ENCODE assay signal across 29 cellular contexts in the genomic region with DNA sequence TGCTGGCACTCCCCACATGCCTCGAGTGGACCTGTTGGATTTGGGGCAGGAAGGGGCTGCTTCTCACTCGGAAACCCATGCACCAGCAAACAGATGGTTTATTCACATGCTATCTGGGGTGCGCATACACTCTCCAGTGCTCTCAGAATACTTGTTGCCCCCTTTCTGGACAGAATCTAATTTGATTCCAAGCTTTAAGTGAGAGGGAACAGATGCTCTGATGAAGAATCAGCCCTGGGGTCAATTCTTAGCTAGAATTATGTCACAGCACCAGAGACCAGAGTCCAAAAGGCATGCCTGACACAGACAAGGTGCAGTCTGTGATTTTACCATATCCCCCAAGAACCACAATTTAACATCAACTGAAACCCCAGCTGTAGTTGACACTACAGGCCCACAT.
DNase-seq lines count a peak whose midpoint lies in the region; ATAC-seq, FAIRE-seq and TF ChIP-seq lines count a peak whose summit lies in the region.
"Had no signal": no experiment of that assay in that cellular context is flagged by ENCODE, and none has a peak within 500 bp of the region (broad histone marks: within the 10 kb centered on the region; RNA-seq: fewer than 3 reads in every experiment).

No MANE protein-coding gene starts in this region.

- no peaks in the 10 kb centered on the region for H3K36me3 ChIP-seq in spleen
- H3K36me3 ChIP-seq: BE2C, BLaER1 had no signal

- no peak overlapping the region for H3K27ac ChIP-seq in spleen
- H3K27ac ChIP-seq: BLaER1 had no signal

- no peaks in the 10 kb centered on the region for H3K9me3 Mint-ChIP-seq in activated naive CD8-positive, alpha-beta T cell treated with anti-CD3 and anti-CD28 coated beads for 36 hours
- H3K9me3 Mint-ChIP-seq: CD14-positive monocyte; CD4-positive, alpha-beta memory T cell; CD8-positive, alpha-beta memory T cell had no signal

- no peak for TF ChIP-seq POLR2A in spleen (IDR thresholded peaks at IDR 0.05)

- DNase-seq in HTR-8/SVneo (ENCODE audit: insufficient read length, low spot score) (no peak), SK-N-DZ (ENCODE audit: low spot score) (peak; percentile 38), spleen (peak; percentile 49), NCI-H69 (lab: John Stamatoyannopoulos, UW) (no peak)
- DNase-seq in central memory CD4-positive, alpha-beta T cell: no peak
- DNase-seq in activated naive CD8-positive, alpha-beta T cell treated with anti-CD3 and anti-CD28 coated beads for 36 hours: no peak
- DNase-seq: 8988T; ACHN; BE2C; C1 segment of cervical spinal cord; CD4-positive, alpha-beta memory T cell; CD4-positive, CD25-positive, alpha-beta regulatory T cell; CD8-positive, alpha-beta memory T cell; COR-L47; DMS 273 treated with DMSO at 0.1 percent for 48 hours; DMS153; DMS53; DMS79; DND-41; EL; GDM1 had no signal

- H3K4me3 Mint-ChIP-seq in activated naive CD8-positive, alpha-beta T cell treated with anti-CD3 and anti-CD28 coated beads for 36 hours: no peak overlapping the region
- H3K4me3 Mint-ChIP-seq: CD14-positive monocyte; CD4-positive, alpha-beta memory T cell; CD4-positive, CD25-positive, alpha-beta regulatory T cell; CD8-positive, alpha-beta memory T cell had no signal

- intact Hi-C loops in spleen (cut with DNase I; ENCODE audit: low total_unique reads): no loop called here

- no peaks in the 10 kb centered on the region for H3K36me3 Mint-ChIP-seq in activated naive CD8-positive, alpha-beta T cell treated with anti-CD3 and anti-CD28 coated beads for 36 hours
- H3K36me3 Mint-ChIP-seq: CD14-positive monocyte; CD4-positive, alpha-beta memory T cell; CD4-positive, CD25-positive, alpha-beta regulatory T cell; CD8-positive, alpha-beta memory T cell had no signal

- no peaks in the 10 kb centered on the region for H3K4me1 Mint-ChIP-seq in activated naive CD8-positive, alpha-beta T cell treated with anti-CD3 and anti-CD28 coated beads for 36 hours
- H3K4me1 Mint-ChIP-seq: CD4-positive, CD25-positive, alpha-beta regulatory T cell; CD8-positive, alpha-beta memory T cell had no signal

- peak; percentile 91 for FAIRE-seq in HTR-8/SVneo (lab: Jason Lieb, UNC)
- FAIRE-seq: A204.1, GM12878, GM12892, GM18507 had no signal

- H3K27me3 Mint-ChIP-seq in activated naive CD8-positive, alpha-beta T cell treated with anti-CD3 and anti-CD28 coated beads for 36 hours: no peaks in the 10 kb centered on the region

- no peaks in the 10 kb centered on the region for H3K27me3 ChIP-seq in spleen (replicated peaks in 1 of 7)
- H3K27me3 ChIP-seq: BE2C, BLaER1 had no signal

- no peak overlapping the region for H3K4me3 ChIP-seq in spleen
- H3K4me3 ChIP-seq: BLaER1, GM12878 had no signal

- no peaks in the 10 kb centered on the region for H3K9me3 ChIP-seq in spleen
- H3K9me3 ChIP-seq: BE2C, BLaER1 had no signal

- H3K27ac Mint-ChIP-seq in activated naive CD8-positive, alpha-beta T cell treated with anti-CD3 and anti-CD28 coated beads for 36 hours: no peak overlapping the region
- H3K27ac Mint-ChIP-seq: CD14-positive monocyte; CD4-positive, alpha-beta memory T cell; CD4-positive, CD25-positive, alpha-beta regulatory T cell; CD8-positive, alpha-beta memory T cell had no signal

- ATAC-seq in SK-N-SH treated with all-trans-retinoic acid at 6 μM for 48 hours (no peak; the same call in 2 of the 3 replicates), HG03342 (IDR thresholded peaks at IDR 0.05; ENCODE audit: unreplicated experiment) (no peak)
- ATAC-seq: GM12878 had no signal

- no peaks in the 10 kb centered on the region for H3K4me1 ChIP-seq in spleen
- H3K4me1 ChIP-seq: BLaER1 had no signal

- WGBS in spleen, 5 donors: 80 to 88% (median 84%) methylated on average over 3 of the region's 3 CpGs

- no peak for TF ChIP-seq CTCF in spleen (IDR thresholded peaks at IDR 0.05 in 8 of 11, conservative IDR thresholded peaks at IDR 0.05 in 3 of 11)

TF ChIP-seq in SK-N-SH treated with all-trans-retinoic acid at 6 μM for 48 hours, 23 proteins besides CTCF, POLR2A, EP300 and RAD21:
- TF ChIP-seq ZNF70 (CRISPR knock-in tag; IDR thresholded peaks at IDR 0.05) (peak; percentile 88), TCF4 (CRISPR knock-in tag; IDR thresholded peaks at IDR 0.05; ENCODE audit: borderline replicate concordance) (peak; percentile 79; the same call in 1 of the 2 replicates), ZFP30 (CRISPR knock-in tag; IDR thresholded peaks at IDR 0.05) (no peak), SNAI2 (CRISPR knock-in tag; IDR thresholded peaks at IDR 0.05) (no peak), ZNF565 (CRISPR knock-in tag; conservative IDR thresholded peaks at IDR 0.05; ENCODE audit: low read depth) (no peak), ESRRG (CRISPR knock-in tag; IDR thresholded peaks at IDR 0.05) (no peak)
- TF ChIP-seq, protein P1, sequence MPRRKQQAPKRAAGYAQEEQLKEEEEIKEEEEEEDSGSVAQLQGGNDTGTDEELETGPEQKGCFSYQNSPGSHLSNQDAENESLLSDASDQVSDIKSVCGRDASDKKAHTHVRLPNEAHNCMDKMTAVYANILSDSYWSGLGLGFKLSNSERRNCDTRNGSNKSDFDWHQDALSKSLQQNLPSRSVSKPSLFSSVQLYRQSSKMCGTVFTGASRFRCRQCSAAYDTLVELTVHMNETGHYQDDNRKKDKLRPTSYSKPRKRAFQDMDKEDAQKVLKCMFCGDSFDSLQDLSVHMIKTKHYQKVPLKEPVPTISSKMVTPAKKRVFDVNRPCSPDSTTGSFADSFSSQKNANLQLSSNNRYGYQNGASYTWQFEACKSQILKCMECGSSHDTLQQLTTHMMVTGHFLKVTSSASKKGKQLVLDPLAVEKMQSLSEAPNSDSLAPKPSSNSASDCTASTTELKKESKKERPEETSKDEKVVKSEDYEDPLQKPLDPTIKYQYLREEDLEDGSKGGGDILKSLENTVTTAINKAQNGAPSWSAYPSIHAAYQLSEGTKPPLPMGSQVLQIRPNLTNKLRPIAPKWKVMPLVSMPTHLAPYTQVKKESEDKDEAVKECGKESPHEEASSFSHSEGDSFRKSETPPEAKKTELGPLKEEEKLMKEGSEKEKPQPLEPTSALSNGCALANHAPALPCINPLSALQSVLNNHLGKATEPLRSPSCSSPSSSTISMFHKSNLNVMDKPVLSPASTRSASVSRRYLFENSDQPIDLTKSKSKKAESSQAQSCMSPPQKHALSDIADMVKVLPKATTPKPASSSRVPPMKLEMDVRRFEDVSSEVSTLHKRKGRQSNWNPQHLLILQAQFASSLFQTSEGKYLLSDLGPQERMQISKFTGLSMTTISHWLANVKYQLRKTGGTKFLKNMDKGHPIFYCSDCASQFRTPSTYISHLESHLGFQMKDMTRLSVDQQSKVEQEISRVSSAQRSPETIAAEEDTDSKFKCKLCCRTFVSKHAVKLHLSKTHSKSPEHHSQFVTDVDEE (CRISPR knock-in tag; IDR thresholded peaks at IDR 0.05): peak; percentile 61; the same call in 1 of the 2 replicates
- TF ChIP-seq, protein P2, sequence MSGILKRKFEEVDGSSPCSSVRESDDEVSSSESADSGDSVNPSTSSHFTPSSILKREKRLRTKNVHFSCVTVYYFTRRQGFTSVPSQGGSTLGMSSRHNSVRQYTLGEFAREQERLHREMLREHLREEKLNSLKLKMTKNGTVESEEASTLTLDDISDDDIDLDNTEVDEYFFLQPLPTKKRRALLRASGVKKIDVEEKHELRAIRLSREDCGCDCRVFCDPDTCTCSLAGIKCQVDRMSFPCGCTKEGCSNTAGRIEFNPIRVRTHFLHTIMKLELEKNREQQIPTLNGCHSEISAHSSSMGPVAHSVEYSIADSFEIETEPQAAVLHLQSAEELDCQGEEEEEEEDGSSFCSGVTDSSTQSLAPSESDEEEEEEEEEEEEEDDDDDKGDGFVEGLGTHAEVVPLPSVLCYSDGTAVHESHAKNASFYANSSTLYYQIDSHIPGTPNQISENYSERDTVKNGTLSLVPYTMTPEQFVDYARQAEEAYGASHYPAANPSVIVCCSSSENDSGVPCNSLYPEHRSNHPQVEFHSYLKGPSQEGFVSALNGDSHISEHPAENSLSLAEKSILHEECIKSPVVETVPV (CRISPR knock-in tag; IDR thresholded peaks at IDR 0.05): no peak
TF ChIP-seq in SK-N-SH treated with all-trans-retinoic acid at 6 μM for 48 hours: peak in this region for 3.

Comparison
In these comparisons a context has a peak if more than half of its experiments do, and no peak if none do; other contexts are left out.
1. DNase-seq: peak in SK-N-DZ (single experiment) and spleen (single experiment); none in HTR-8/SVneo (single experiment), central memory CD4-positive, alpha-beta T cell (single experiment), activated naive CD8-positive, alpha-beta T cell treated with anti-CD3 and anti-CD28 coated beads for 36 hours (single experiment) and NCI-H69 (single experiment).